ENCODE assay signal across 2 cellular contexts in the genomic region with DNA sequence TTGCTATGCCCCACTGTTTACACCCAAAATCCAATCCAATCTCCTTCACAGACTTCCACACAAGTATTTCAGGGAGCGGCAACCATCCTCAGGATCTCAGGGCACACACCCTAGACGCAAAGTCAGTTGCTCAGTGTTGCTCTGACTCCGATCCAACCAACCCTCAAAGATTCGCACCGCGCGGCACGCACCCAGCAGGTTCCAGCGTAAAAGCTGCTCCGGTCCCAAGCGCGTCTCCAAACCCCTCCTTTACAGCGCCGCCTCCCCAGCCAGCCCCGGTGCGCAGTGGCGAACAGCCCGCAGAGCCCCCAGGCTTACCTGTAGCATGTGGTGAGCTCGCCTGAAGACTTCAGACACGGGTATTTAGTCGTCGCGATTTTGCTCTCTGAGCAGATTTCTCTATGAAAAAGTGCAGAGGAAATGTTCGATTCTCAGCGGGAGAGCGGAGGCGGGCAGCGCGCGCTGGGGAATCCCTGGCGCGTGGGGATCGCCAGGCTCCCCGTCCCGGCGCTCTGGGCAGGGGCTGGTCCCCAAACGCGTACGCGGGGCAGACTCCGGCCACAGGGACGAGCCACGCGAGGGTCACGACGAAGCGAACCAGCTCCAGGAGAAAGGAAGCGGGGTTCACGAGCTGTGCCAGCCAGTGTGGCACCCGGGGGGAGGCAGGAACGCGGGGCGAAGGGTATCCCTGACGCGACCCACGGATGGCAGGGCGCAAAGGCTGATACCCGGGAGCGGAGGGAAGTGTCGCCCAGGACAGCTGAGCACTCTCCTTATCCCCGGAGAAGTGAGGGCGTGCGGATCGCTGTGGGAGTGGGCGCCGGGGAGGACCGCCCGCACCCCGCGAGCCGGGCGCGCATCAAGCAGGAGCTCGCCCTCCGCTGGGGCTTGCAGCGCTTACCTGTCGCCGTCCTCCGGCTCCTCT.
A peak's percentile ranks its signal among the peaks of the same experiment; 100 is the strongest.
TF ChIP-seq lines count a peak whose summit lies in the region.

No MANE protein-coding gene starts in this region.

TF ChIP-seq in HEK293, 187 proteins besides CTCF, POLR2A, EP300 and RAD21 (continued from another document and continues in another):
- TF ChIP-seq, protein P1, sequence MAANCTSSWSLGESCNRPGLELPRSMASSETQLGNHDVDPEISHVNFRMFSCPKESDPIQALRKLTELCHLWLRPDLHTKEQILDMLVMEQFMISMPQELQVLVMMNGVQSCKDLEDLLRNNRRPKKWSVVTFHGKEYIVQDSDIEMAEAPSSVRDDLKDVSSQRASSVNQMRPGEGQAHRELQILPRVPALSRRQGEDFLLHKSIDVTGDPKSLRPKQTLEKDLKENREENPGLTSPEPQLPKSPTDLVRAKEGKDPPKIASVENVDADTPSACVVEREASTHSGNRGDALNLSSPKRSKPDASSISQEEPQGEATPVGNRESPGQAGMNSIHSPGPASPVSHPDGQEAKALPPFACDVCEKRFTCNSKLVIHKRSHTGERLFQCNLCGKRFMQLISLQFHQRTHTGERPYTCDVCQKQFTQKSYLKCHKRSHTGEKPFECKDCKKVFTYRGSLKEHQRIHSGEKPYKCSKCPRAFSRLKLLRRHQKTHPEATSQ (tag by site-specific recombination; IDR thresholded peaks at IDR 0.05), result no peak
- TF ChIP-seq ZNF311 (tag by site-specific recombination; IDR thresholded peaks at IDR 0.05; ENCODE audit: borderline replicate concordance) (no peak), ZNF37A (tag by site-specific recombination; IDR thresholded peaks at IDR 0.05) (no peak), ZNF140 (tag by site-specific recombination; IDR thresholded peaks at IDR 0.05) (no peak), ZNF549 (tag by site-specific recombination; IDR thresholded peaks at IDR 0.05) (no peak), KLF16 (tag by site-specific recombination; IDR thresholded peaks at IDR 0.05) (no peak), ZBTB1 (tag by site-specific recombination; IDR thresholded peaks at IDR 0.05) (no peak), ZNF16 (tag by site-specific recombination; IDR thresholded peaks at IDR 0.05; ENCODE audit: low read depth) (no peak), ZNF23 (tag by site-specific recombination; IDR thresholded peaks at IDR 0.05; ENCODE audit: borderline replicate concordance) (no peak), ZNF610 (tag by site-specific recombination; IDR thresholded peaks at IDR 0.05; ENCODE audit: borderline replicate concordance) (no peak), ZNF571 (tag by site-specific recombination; IDR thresholded peaks at IDR 0.05) (no peak), ZNF175 (tag by site-specific recombination; IDR thresholded peaks at IDR 0.05) (no peak), ZNF596 (tag by site-specific recombination; IDR thresholded peaks at IDR 0.05) (no peak), ZNF266 (tag by site-specific recombination; IDR thresholded peaks at IDR 0.05; ENCODE audit: low read depth) (no peak), ZNF654 (tag by site-specific recombination; IDR thresholded peaks at IDR 0.05; ENCODE audit: low read depth) (no peak), ZNF701 (tag by site-specific recombination; IDR thresholded peaks at IDR 0.05) (no peak), ZNF501 (tag by site-specific recombination; IDR thresholded peaks at IDR 0.05) (no peak), OVOL3 (tag by site-specific recombination; IDR thresholded peaks at IDR 0.05) (no peak), KLF7 (tag by site-specific recombination; IDR thresholded peaks at IDR 0.05; ENCODE audit: borderline replicate concordance) (no peak), ZFP37 (tag by site-specific recombination; IDR thresholded peaks at IDR 0.05) (no peak), BCL11B (tag by site-specific recombination; IDR thresholded peaks at IDR 0.05; ENCODE audit: low read depth) (no peak), ZNF707 (tag by site-specific recombination; IDR thresholded peaks at IDR 0.05) (no peak)
- TF ChIP-seq, protein P2, sequence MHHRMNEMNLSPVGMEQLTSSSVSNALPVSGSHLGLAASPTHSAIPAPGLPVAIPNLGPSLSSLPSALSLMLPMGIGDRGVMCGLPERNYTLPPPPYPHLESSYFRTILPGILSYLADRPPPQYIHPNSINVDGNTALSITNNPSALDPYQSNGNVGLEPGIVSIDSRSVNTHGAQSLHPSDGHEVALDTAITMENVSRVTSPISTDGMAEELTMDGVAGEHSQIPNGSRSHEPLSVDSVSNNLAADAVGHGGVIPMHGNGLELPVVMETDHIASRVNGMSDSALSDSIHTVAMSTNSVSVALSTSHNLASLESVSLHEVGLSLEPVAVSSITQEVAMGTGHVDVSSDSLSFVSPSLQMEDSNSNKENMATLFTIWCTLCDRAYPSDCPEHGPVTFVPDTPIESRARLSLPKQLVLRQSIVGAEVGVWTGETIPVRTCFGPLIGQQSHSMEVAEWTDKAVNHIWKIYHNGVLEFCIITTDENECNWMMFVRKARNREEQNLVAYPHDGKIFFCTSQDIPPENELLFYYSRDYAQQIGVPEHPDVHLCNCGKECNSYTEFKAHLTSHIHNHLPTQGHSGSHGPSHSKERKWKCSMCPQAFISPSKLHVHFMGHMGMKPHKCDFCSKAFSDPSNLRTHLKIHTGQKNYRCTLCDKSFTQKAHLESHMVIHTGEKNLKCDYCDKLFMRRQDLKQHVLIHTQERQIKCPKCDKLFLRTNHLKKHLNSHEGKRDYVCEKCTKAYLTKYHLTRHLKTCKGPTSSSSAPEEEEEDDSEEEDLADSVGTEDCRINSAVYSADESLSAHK (tag by site-specific recombination; IDR thresholded peaks at IDR 0.05), result no peak
- TF ChIP-seq, protein P3, sequence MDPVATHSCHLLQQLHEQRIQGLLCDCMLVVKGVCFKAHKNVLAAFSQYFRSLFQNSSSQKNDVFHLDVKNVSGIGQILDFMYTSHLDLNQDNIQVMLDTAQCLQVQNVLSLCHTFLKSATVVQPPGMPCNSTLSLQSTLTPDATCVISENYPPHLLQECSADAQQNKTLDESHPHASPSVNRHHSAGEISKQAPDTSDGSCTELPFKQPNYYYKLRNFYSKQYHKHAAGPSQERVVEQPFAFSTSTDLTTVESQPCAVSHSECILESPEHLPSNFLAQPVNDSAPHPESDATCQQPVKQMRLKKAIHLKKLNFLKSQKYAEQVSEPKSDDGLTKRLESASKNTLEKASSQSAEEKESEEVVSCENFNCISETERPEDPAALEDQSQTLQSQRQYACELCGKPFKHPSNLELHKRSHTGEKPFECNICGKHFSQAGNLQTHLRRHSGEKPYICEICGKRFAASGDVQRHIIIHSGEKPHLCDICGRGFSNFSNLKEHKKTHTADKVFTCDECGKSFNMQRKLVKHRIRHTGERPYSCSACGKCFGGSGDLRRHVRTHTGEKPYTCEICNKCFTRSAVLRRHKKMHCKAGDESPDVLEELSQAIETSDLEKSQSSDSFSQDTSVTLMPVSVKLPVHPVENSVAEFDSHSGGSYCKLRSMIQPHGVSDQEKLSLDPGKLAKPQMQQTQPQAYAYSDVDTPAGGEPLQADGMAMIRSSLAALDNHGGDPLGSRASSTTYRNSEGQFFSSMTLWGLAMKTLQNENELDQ (tag by site-specific recombination; IDR thresholded peaks at IDR 0.05; ENCODE audit: low read depth), result no peak
- TF ChIP-seq, protein P4, sequence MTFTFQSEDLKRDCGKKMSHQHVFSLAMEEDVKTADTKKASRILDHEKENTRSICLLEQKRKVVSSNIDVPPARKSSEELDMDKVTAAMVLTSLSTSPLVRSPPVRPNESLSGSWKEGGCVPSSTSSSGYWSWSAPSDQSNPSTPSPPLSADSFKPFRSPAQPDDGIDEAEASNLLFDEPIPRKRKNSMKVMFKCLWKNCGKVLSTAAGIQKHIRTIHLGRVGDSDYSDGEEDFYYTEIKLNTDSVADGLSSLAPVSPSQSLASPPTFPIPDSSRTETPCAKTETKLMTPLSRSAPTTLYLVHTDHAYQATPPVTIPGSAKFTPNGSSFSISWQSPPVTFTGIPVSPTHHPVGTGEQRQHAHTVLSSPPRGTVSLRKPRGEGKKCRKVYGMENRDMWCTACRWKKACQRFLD (tag by site-specific recombination; IDR thresholded peaks at IDR 0.05), result no peak

TF ChIP-seq in WTC11, 78 proteins besides CTCF, POLR2A, EP300 and RAD21 (continued from another document and continues in another):
- TF ChIP-seq, protein P5, sequence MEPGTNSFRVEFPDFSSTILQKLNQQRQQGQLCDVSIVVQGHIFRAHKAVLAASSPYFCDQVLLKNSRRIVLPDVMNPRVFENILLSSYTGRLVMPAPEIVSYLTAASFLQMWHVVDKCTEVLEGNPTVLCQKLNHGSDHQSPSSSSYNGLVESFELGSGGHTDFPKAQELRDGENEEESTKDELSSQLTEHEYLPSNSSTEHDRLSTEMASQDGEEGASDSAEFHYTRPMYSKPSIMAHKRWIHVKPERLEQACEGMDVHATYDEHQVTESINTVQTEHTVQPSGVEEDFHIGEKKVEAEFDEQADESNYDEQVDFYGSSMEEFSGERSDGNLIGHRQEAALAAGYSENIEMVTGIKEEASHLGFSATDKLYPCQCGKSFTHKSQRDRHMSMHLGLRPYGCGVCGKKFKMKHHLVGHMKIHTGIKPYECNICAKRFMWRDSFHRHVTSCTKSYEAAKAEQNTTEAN (CRISPR knock-in tag; IDR thresholded peaks at IDR 0.05), result no peak
- no peak for TF ChIP-seq NFATC4 (CRISPR knock-in tag; IDR thresholded peaks at IDR 0.05)
- TF ChIP-seq GTF2I (CRISPR knock-in tag; conservative IDR thresholded peaks at IDR 0.05), result no peak
- no peak for TF ChIP-seq NR2C2 (CRISPR knock-in tag; IDR thresholded peaks at IDR 0.05)
- no peak for TF ChIP-seq SOX15 (CRISPR knock-in tag; IDR thresholded peaks at IDR 0.05)
- TF ChIP-seq MYBL2 (CRISPR knock-in tag; IDR thresholded peaks at IDR 0.05), result 0 out of 2 replicates have a peak, but pooled peaks have one; percentile 29
- TF ChIP-seq, protein P6, sequence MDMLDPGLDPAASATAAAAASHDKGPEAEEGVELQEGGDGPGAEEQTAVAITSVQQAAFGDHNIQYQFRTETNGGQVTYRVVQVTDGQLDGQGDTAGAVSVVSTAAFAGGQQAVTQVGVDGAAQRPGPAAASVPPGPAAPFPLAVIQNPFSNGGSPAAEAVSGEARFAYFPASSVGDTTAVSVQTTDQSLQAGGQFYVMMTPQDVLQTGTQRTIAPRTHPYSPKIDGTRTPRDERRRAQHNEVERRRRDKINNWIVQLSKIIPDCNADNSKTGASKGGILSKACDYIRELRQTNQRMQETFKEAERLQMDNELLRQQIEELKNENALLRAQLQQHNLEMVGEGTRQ (CRISPR knock-in tag; IDR thresholded peaks at IDR 0.05), result no peak
- TF ChIP-seq, protein P7, sequence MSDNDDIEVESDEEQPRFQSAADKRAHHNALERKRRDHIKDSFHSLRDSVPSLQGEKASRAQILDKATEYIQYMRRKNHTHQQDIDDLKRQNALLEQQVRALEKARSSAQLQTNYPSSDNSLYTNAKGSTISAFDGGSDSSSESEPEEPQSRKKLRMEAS (CRISPR knock-in tag; IDR thresholded peaks at IDR 0.05), result peak; percentile 83
- TF ChIP-seq, protein P8, sequence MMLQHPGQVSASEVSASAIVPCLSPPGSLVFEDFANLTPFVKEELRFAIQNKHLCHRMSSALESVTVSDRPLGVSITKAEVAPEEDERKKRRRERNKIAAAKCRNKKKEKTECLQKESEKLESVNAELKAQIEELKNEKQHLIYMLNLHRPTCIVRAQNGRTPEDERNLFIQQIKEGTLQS (CRISPR knock-in tag; conservative IDR thresholded peaks at IDR 0.05), result no peak
- 0 out of 2 replicates have a peak, but pooled peaks have one; percentile 49 for TF ChIP-seq ZNF232 (CRISPR knock-in tag; IDR thresholded peaks at IDR 0.05)
- no peak for TF ChIP-seq ATF1 (CRISPR knock-in tag; IDR thresholded peaks at IDR 0.05)
- TF ChIP-seq NR3C1 (CRISPR knock-in tag; conservative IDR thresholded peaks at IDR 0.05; ENCODE audit: low read depth), result no peak
- TF ChIP-seq, protein P9, sequence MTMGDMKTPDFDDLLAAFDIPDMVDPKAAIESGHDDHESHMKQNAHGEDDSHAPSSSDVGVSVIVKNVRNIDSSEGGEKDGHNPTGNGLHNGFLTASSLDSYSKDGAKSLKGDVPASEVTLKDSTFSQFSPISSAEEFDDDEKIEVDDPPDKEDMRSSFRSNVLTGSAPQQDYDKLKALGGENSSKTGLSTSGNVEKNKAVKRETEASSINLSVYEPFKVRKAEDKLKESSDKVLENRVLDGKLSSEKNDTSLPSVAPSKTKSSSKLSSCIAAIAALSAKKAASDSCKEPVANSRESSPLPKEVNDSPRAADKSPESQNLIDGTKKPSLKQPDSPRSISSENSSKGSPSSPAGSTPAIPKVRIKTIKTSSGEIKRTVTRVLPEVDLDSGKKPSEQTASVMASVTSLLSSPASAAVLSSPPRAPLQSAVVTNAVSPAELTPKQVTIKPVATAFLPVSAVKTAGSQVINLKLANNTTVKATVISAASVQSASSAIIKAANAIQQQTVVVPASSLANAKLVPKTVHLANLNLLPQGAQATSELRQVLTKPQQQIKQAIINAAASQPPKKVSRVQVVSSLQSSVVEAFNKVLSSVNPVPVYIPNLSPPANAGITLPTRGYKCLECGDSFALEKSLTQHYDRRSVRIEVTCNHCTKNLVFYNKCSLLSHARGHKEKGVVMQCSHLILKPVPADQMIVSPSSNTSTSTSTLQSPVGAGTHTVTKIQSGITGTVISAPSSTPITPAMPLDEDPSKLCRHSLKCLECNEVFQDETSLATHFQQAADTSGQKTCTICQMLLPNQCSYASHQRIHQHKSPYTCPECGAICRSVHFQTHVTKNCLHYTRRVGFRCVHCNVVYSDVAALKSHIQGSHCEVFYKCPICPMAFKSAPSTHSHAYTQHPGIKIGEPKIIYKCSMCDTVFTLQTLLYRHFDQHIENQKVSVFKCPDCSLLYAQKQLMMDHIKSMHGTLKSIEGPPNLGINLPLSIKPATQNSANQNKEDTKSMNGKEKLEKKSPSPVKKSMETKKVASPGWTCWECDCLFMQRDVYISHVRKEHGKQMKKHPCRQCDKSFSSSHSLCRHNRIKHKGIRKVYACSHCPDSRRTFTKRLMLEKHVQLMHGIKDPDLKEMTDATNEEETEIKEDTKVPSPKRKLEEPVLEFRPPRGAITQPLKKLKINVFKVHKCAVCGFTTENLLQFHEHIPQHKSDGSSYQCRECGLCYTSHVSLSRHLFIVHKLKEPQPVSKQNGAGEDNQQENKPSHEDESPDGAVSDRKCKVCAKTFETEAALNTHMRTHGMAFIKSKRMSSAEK (CRISPR knock-in tag; IDR thresholded peaks at IDR 0.05; ENCODE audit: borderline replicate concordance), result no peak
- no peak for TF ChIP-seq RELA (CRISPR knock-in tag; IDR thresholded peaks at IDR 0.05; ENCODE audit: borderline replicate concordance)
- 0 out of 2 replicates have a peak, but pooled peaks have one; percentile 32 for TF ChIP-seq ETV6 (CRISPR knock-in tag; IDR thresholded peaks at IDR 0.05)
- TF ChIP-seq ZNF671 (CRISPR knock-in tag; IDR thresholded peaks at IDR 0.05), result no peak
- TF ChIP-seq, protein P10, sequence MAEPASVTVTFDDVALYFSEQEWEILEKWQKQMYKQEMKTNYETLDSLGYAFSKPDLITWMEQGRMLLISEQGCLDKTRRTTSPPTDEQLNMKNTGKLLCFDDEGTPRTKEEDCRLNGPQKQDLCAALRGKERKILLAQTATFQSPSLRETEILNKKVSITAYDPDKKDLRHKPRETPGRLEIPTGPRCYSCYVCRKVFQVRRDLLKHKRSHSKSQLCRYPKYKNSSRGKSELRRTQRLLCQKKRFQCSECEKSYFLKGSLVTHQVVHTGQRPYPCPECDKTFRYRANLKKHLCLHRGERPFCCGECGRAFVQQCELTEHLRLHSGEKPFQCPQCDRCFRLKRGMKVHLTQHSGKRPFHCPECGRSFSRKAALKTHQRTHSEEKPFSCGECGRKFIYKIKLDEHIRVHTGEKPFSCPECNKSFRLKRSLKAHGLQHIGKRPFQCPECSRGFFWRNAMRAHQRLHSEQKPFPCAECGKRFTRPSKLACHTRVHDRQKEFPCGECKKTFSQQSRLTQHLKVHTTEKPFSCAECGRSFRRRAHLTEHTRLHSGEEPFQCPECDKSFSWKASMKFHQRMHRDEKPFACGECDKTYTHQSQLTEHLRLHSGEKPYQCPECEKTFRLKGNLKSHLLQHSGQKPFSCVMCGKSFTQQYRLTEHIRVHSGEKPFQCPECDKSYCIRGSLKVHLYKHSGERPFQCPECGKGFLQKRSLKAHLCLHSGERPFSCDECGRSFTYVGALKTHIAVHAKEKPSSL (CRISPR knock-in tag; conservative IDR thresholded peaks at IDR 0.05), result no peak
